29 cellular contexts compared by ENCODE assay signal in genomic region chr4:35562831-35563230, GRCh38.
"Had no signal": no experiment of that assay in that cellular context is flagged by ENCODE, and none has a peak within 500 bp of the region (broad histone marks: within the 10 kb centered on the region; RNA-seq: fewer than 3 reads in every experiment).

No MANE protein-coding gene starts in this region.

- DNase-seq: activated CD4-positive, alpha-beta memory T cell treated with anti-CD3 and anti-CD28 coated beads, Interleukin-2, amount 10 ng/mL, durations not matched to agents 7 days and 5 days; activated CD4-positive, alpha-beta T cell treated with anti-CD3 and anti-CD28 coated beads, Interleukin-2, amount 10 ng/mL, durations not matched to agents 7 days and 5 days; activated CD4-positive, CD25-positive, alpha-beta regulatory T cell; activated CD8-positive, alpha-beta memory T cell treated with anti-CD3 and anti-CD28 coated beads, Interleukin-2, amount 50 U/mL, for 4 hours; activated effector memory CD4-positive, alpha-beta T cell treated with Interleukin-2 at 50 U/mL for 16 hours; activated naive CD4-positive, alpha-beta T cell treated with Interleukin-2 at 50 U/mL for 16 hours; activated naive CD8-positive, alpha-beta T cell treated with anti-CD3 and anti-CD28 coated beads, Interleukin-2, amount 50 U/mL, for 24 hours; activated T-cell treated with anti-CD3 and anti-CD28 coated beads, Interleukin-2, amount 50 U/mL, for 1 hour; amygdala; NCI-H1092 treated with DMSO at 0.1 percent for 48 hours; NCI-H1417 treated with DMSO at 0.1 percent for 48 hours; NCI-H1694; NCI-H2029; NCI-H2107; NCI-H2171 treated with DMSO at 0.1 percent for 48 hours; NCI-H345; NCI-H510A; NCI-H526 treated with DMSO at 0.1 percent for 48 hours; NCI-H82; SIG-M5; T-cell; T-helper 2 cell; T1000 had no signal

- ATAC-seq: activated naive CD4-positive, alpha-beta T cell treated with anti-CD3 and anti-CD28 coated beads, Interleukin-2, amount 50 U/mL, for 72 hours; activated naive CD8-positive, alpha-beta T cell treated with anti-CD3 and anti-CD28 coated beads, Interleukin-2, amount 50 U/mL, for 24 hours; T-cell had no signal

- H3K4me3 Mint-ChIP-seq: activated CD4-positive, alpha-beta memory T cell treated with anti-CD3 and anti-CD28 coated beads, Interleukin-2, amount 10 ng/mL, durations not matched to agents 7 days and 5 days; activated CD4-positive, alpha-beta T cell treated with anti-CD3 and anti-CD28 coated beads, Interleukin-2, amount 10 ng/mL, durations not matched to agents 7 days and 5 days; activated naive CD8-positive, alpha-beta T cell treated with anti-CD3 and anti-CD28 coated beads, Interleukin-2, amount 50 U/mL, for 24 hours; brain; T-cell had no signal

- H3K27ac Mint-ChIP-seq: activated CD4-positive, alpha-beta memory T cell treated with anti-CD3 and anti-CD28 coated beads, Interleukin-2, amount 10 ng/mL, durations not matched to agents 7 days and 5 days; activated CD4-positive, alpha-beta T cell treated with anti-CD3 and anti-CD28 coated beads, Interleukin-2, amount 10 ng/mL, durations not matched to agents 7 days and 5 days; activated naive CD4-positive, alpha-beta T cell treated with anti-CD3 and anti-CD28 coated beads, Interleukin-2, amount 50 U/mL, for 72 hours; activated naive CD8-positive, alpha-beta T cell treated with anti-CD3 and anti-CD28 coated beads, Interleukin-2, amount 50 U/mL, for 24 hours; brain; T-cell had no signal

- H3K9me3 Mint-ChIP-seq: activated CD4-positive, alpha-beta memory T cell treated with anti-CD3 and anti-CD28 coated beads, Interleukin-2, amount 10 ng/mL, durations not matched to agents 7 days and 5 days had no signal

- H3K27me3 Mint-ChIP-seq: activated CD4-positive, alpha-beta memory T cell treated with anti-CD3 and anti-CD28 coated beads, Interleukin-2, amount 10 ng/mL, durations not matched to agents 7 days and 5 days; activated CD4-positive, alpha-beta T cell treated with anti-CD3 and anti-CD28 coated beads, Interleukin-2, amount 10 ng/mL, durations not matched to agents 7 days and 5 days; activated naive CD8-positive, alpha-beta T cell treated with anti-CD3 and anti-CD28 coated beads, Interleukin-2, amount 50 U/mL, for 24 hours; brain; T-cell had no signal

- H3K36me3 Mint-ChIP-seq: activated naive CD4-positive, alpha-beta T cell treated with anti-CD3 and anti-CD28 coated beads, Interleukin-2, amount 50 U/mL, for 72 hours; brain; T-cell had no signal

- H3K4me2 ChIP-seq: KMS-11 had no signal

- H3K9ac ChIP-seq: KMS-11 had no signal

- FAIRE-seq: astrocyte, TTC549 had no signal

- H3K4me1 Mint-ChIP-seq: activated CD4-positive, alpha-beta memory T cell treated with anti-CD3 and anti-CD28 coated beads, Interleukin-2, amount 10 ng/mL, durations not matched to agents 7 days and 5 days; activated CD4-positive, alpha-beta T cell treated with anti-CD3 and anti-CD28 coated beads, Interleukin-2, amount 10 ng/mL, durations not matched to agents 7 days and 5 days; activated naive CD8-positive, alpha-beta T cell treated with anti-CD3 and anti-CD28 coated beads, Interleukin-2, amount 50 U/mL, for 24 hours; T-cell had no signal

- H3K27ac ChIP-seq: KMS-11, VCaP had no signal
